ENCODE assay signal across 34 cellular contexts in the genomic region with DNA sequence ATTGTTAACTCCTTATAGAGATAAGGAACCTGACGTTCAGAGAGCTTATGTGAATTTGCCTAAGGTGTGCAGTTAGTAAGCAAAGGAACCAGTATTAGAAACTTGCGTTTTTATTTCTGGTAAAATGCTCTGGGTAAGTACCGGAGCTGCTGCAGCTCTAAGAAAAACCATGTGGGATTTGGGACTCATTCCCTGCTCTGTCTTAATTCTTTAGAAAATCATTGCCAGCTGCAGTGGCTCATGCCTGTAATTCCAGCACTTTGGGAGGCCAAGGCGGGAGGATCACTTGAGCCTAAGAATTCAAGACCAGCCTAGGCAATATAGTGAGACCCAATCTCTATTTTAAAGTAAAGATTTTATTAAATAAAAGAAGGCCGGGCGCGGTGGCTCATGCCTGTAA. TPM values are rescaled to one million over a fixed set of nuclear protein-coding genes. Genes with fewer than 3 reads are reported as not detected.
"Had no signal": no experiment of that assay in that cellular context is flagged by ENCODE, and none has a peak within 500 bp of the region (broad histone marks: within the 10 kb centered on the region; RNA-seq: fewer than 3 reads in every experiment).

No MANE protein-coding gene starts in this region.

- H3K36me3 ChIP-seq: adrenal gland, gastrocnemius medialis, right atrium auricular region, spleen, upper lobe of right lung had no signal

- H3K4me3 ChIP-seq: adrenal gland, body of pancreas, gastrocnemius medialis, psoas muscle, right atrium auricular region, spleen, upper lobe of right lung had no signal

- H3K4me1 ChIP-seq: gastrocnemius medialis, parathyroid adenoma, psoas muscle, right atrium auricular region, spleen, upper lobe of right lung had no signal

- H3K4me3 Mint-ChIP-seq: activated B cell treated with CpG ODN at 0.5 μM for 24 hours; activated CD4-positive, alpha-beta T cell treated with anti-CD3 and anti-CD28 coated beads for 36 hours; activated CD8-positive, alpha-beta memory T cell treated with anti-CD3 and anti-CD28 coated beads, Interleukin-2, amount 10 ng/mL, durations not matched to agents 7 days and 5 days; activated CD8-positive, alpha-beta T cell treated with anti-CD3 and anti-CD28 coated beads, Interleukin-2, amount 10 ng/mL, durations not matched to agents 7 days and 5 days; endodermal cell; memory B cell; naive B cell; nephron progenitor cell; stimulated activated naive CD8-positive, alpha-beta T cell treated with anti-CD3 and anti-CD28 coated beads, Interleukin-15, Interleukin-2, amounts not matched to agents 100 ng/mL and 50 ng/mL, for 24 hours; T-helper 2 cell treated with Interferon-gamma antibody and Interleukin-4, amounts not matched to agents 5 μg/mL and 100 μg/mL, for 36 hours had no signal

- H3K27ac ChIP-seq: body of pancreas, gastrocnemius medialis, parathyroid adenoma, psoas muscle, right atrium auricular region, spleen, upper lobe of right lung had no signal

- H3K36me3 Mint-ChIP-seq: activated CD8-positive, alpha-beta memory T cell treated with anti-CD3 and anti-CD28 coated beads, Interleukin-2, amount 10 ng/mL, durations not matched to agents 7 days and 5 days; activated naive CD4-positive, alpha-beta T cell treated with anti-CD3 and anti-CD28 coated beads, Interleukin-2, amount 50 U/mL, for 72 hours; memory B cell; naive B cell had no signal

- DNase-seq: activated B cell treated with CpG ODN at 0.5 μM for 24 hours; activated CD4-positive, alpha-beta T cell treated with anti-CD3 and anti-CD28 coated beads for 36 hours; activated CD8-positive, alpha-beta memory T cell treated with anti-CD3 and anti-CD28 coated beads, Interleukin-2, amount 10 ng/mL, durations not matched to agents 7 days and 5 days; activated CD8-positive, alpha-beta T cell treated with anti-CD3 and anti-CD28 coated beads, Interleukin-2, amount 10 ng/mL, durations not matched to agents 7 days and 5 days; activated naive CD4-positive, alpha-beta T cell; activated T-cell treated with anti-CD3 and anti-CD28 coated beads, Interleukin-2, amount 50 U/mL, for 48 hours; aorta; body of pancreas; caudate nucleus; cortex of kidney; endodermal cell; gastrocnemius medialis; glutamatergic neuron; hippocampal formation; left cardiac atrium; naive B cell; psoas muscle; spleen; substantia nigra; T-helper 1 cell; upper lobe of right lung had no signal

- H3K9ac ChIP-seq: parathyroid adenoma had no signal

- H3K79me2 ChIP-seq: parathyroid adenoma had no signal

- H3K27ac Mint-ChIP-seq: activated B cell treated with CpG ODN at 0.5 μM for 24 hours; activated CD4-positive, alpha-beta T cell treated with anti-CD3 and anti-CD28 coated beads for 36 hours; activated CD8-positive, alpha-beta memory T cell treated with anti-CD3 and anti-CD28 coated beads, Interleukin-2, amount 10 ng/mL, durations not matched to agents 7 days and 5 days; activated CD8-positive, alpha-beta T cell treated with anti-CD3 and anti-CD28 coated beads, Interleukin-2, amount 10 ng/mL, durations not matched to agents 7 days and 5 days; activated naive CD4-positive, alpha-beta T cell treated with anti-CD3 and anti-CD28 coated beads, Interleukin-2, amount 50 U/mL, for 72 hours; activated T-helper 2 cell treated with anti-CD3 and anti-CD28 coated beads, Interferon-gamma antibody, Interleukin-2, Interleukin-4, amounts not matched to agents 10 μg/mL and 5 μg/mL and 100 μg/mL, durations not matched to agents 14 hours and 24 hours and 36 hours; endodermal cell; memory B cell; naive B cell; nephron progenitor cell; stimulated activated naive CD8-positive, alpha-beta T cell treated with anti-CD3 and anti-CD28 coated beads, Interleukin-15, Interleukin-2, amounts not matched to agents 100 ng/mL and 50 ng/mL, for 24 hours; T-helper 2 cell treated with Interferon-gamma antibody and Interleukin-4, amounts not matched to agents 5 μg/mL and 100 μg/mL, for 36 hours had no signal

- H3K9me3 Mint-ChIP-seq: activated B cell treated with CpG ODN at 0.5 μM for 24 hours; activated naive CD4-positive, alpha-beta T cell treated with anti-CD3 and anti-CD28 coated beads, Interleukin-2, amount 50 U/mL, for 72 hours; activated T-helper 2 cell treated with anti-CD3 and anti-CD28 coated beads, Interferon-gamma antibody, Interleukin-2, Interleukin-4, amounts not matched to agents 10 μg/mL and 5 μg/mL and 100 μg/mL, durations not matched to agents 14 hours and 24 hours and 36 hours; endodermal cell; memory B cell; nephron progenitor cell; stimulated activated naive CD8-positive, alpha-beta T cell treated with anti-CD3 and anti-CD28 coated beads, Interleukin-15, Interleukin-2, amounts not matched to agents 100 ng/mL and 50 ng/mL, for 24 hours; T-helper 2 cell treated with Interferon-gamma antibody and Interleukin-4, amounts not matched to agents 5 μg/mL and 100 μg/mL, for 36 hours had no signal

- H2AFZ ChIP-seq: parathyroid adenoma had no signal

- H3K9me3 ChIP-seq: adrenal gland, body of pancreas, gastrocnemius medialis, psoas muscle, right atrium auricular region, spleen, upper lobe of right lung had no signal

- H3K27me3 ChIP-seq: adrenal gland, body of pancreas, gastrocnemius medialis, right atrium auricular region, upper lobe of right lung had no signal

- H3K4me1 Mint-ChIP-seq: activated B cell treated with CpG ODN at 0.5 μM for 24 hours; activated CD4-positive, alpha-beta T cell treated with anti-CD3 and anti-CD28 coated beads for 36 hours; activated CD8-positive, alpha-beta memory T cell treated with anti-CD3 and anti-CD28 coated beads, Interleukin-2, amount 10 ng/mL, durations not matched to agents 7 days and 5 days; memory B cell; naive B cell had no signal

RNA-seq across cellular contexts. Expression of a gene that starts 5.7 kb away (rescaled TPM):
- total RNA-seq: activated B cell treated with CpG ODN at 0.5 μM for 24 hours; activated CD4-positive, alpha-beta T cell treated with anti-CD3 and anti-CD28 coated beads for 36 hours; activated CD8-positive, alpha-beta memory T cell treated with anti-CD3 and anti-CD28 coated beads, Interleukin-2, amount 10 ng/mL, durations not matched to agents 7 days and 5 days; activated CD8-positive, alpha-beta T cell treated with anti-CD3 and anti-CD28 coated beads, Interleukin-2, amount 10 ng/mL, durations not matched to agents 7 days and 5 days; activated naive CD4-positive, alpha-beta T cell treated with anti-CD3 and anti-CD28 coated beads, Interleukin-2, amount 50 U/mL, for 72 hours; activated T-helper 2 cell treated with anti-CD3 and anti-CD28 coated beads, Interferon-gamma antibody, Interleukin-2, Interleukin-4, amounts not matched to agents 10 μg/mL and 5 μg/mL and 100 μg/mL, durations not matched to agents 14 hours and 24 hours and 36 hours; aorta; chondrocyte; endodermal cell; esophagus mucosa; gastrocnemius medialis; left cardiac atrium; liver; psoas muscle; right atrium auricular region; spleen; upper lobe of right lung had no signal
- polyA plus RNA-seq: adrenal gland, aorta, keratinocyte, liver, psoas muscle, spleen had no signal
